1 cellular context compared by ENCODE assay signal in the genomic region with DNA sequence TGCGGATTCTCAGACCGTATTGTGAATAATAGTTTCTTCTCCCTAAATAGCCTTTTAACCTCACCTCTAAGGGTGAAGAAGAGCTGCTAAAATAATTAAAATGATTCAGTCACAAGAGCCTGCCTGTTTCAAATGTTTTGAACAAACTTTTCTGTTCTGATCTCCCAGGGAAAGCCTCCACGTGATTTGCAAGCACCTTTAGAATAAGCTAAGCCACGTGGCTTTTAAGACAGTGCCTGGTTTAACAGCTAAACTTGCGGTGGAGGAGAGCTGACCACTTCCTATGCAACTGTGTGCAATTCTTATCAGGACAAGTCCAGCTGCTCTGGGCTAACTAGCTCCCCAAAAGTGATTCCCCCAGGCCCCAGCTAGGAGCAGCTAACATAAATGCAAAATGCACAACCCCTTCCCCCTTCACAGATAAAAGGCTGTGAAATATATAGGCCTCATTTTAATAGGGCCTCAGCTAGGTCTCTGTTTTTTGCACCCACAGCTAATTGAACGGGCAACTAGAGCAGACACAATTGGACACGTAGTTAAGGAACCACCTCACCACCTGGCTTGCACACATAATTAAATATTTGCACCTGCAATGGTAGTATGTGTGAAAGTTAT.
TF ChIP-seq lines count a peak whose summit lies in the region.

No MANE protein-coding gene starts in this region.

TF ChIP-seq in K562, 482 proteins besides CTCF, POLR2A, EP300 and RAD21 (continued from another document and continues in another):
- TF ChIP-seq, protein P1, sequence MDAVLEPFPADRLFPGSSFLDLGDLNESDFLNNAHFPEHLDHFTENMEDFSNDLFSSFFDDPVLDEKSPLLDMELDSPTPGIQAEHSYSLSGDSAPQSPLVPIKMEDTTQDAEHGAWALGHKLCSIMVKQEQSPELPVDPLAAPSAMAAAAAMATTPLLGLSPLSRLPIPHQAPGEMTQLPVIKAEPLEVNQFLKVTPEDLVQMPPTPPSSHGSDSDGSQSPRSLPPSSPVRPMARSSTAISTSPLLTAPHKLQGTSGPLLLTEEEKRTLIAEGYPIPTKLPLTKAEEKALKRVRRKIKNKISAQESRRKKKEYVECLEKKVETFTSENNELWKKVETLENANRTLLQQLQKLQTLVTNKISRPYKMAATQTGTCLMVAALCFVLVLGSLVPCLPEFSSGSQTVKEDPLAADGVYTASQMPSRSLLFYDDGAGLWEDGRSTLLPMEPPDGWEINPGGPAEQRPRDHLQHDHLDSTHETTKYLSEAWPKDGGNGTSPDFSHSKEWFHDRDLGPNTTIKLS (IDR thresholded peaks at IDR 0.05; ENCODE audit: borderline replicate concordance, low read depth): peak; percentile 96
- TF ChIP-seq, protein P2, sequence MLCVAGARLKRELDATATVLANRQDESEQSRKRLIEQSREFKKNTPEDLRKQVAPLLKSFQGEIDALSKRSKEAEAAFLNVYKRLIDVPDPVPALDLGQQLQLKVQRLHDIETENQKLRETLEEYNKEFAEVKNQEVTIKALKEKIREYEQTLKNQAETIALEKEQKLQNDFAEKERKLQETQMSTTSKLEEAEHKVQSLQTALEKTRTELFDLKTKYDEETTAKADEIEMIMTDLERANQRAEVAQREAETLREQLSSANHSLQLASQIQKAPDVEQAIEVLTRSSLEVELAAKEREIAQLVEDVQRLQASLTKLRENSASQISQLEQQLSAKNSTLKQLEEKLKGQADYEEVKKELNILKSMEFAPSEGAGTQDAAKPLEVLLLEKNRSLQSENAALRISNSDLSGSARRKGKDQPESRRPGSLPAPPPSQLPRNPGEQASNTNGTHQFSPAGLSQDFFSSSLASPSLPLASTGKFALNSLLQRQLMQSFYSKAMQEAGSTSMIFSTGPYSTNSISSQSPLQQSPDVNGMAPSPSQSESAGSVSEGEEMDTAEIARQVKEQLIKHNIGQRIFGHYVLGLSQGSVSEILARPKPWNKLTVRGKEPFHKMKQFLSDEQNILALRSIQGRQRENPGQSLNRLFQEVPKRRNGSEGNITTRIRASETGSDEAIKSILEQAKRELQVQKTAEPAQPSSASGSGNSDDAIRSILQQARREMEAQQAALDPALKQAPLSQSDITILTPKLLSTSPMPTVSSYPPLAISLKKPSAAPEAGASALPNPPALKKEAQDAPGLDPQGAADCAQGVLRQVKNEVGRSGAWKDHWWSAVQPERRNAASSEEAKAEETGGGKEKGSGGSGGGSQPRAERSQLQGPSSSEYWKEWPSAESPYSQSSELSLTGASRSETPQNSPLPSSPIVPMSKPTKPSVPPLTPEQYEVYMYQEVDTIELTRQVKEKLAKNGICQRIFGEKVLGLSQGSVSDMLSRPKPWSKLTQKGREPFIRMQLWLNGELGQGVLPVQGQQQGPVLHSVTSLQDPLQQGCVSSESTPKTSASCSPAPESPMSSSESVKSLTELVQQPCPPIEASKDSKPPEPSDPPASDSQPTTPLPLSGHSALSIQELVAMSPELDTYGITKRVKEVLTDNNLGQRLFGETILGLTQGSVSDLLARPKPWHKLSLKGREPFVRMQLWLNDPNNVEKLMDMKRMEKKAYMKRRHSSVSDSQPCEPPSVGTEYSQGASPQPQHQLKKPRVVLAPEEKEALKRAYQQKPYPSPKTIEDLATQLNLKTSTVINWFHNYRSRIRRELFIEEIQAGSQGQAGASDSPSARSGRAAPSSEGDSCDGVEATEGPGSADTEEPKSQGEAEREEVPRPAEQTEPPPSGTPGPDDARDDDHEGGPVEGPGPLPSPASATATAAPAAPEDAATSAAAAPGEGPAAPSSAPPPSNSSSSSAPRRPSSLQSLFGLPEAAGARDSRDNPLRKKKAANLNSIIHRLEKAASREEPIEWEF (CRISPR knock-in tag; IDR thresholded peaks at IDR 0.05): peak; percentile 71; the same call in 1 of the 2 replicates
- TF ChIP-seq SRSF3 (IDR thresholded peaks at IDR 0.05; ENCODE audit: insufficient read depth, low read length) (no peak), ZNF586 (CRISPR knock-in tag; conservative IDR thresholded peaks at IDR 0.05) (no peak), RNF2 (IDR thresholded peaks at IDR 0.05) (peak; percentile 99), CEBPG (CRISPR knock-in tag; IDR thresholded peaks at IDR 0.05) (peak; percentile 98), CEBPG (tag; conservative IDR thresholded peaks at IDR 0.05 in 1 of 2, IDR thresholded peaks at IDR 0.05 in 1 of 2) (peak; percentile 64 to 93), SMARCC2 (IDR thresholded peaks at IDR 0.05; ENCODE audit: low read depth) (peak; percentile 87), BHLHE40 (IDR thresholded peaks at IDR 0.05; ENCODE audit: low read length) (peak; percentile 85), MAZ (CRISPR knock-in tag; conservative IDR thresholded peaks at IDR 0.05 in 1 of 2, IDR thresholded peaks at IDR 0.05 in 1 of 2) (peak; percentile 58 to 88; a peak in 3 of 4 replicates), MIER1 (IDR thresholded peaks at IDR 0.05; ENCODE audit: low read depth) (no peak), ETV6 (IDR thresholded peaks at IDR 0.05; ENCODE audit: borderline replicate concordance in 1 of 2, low read depth in 2 of 2, low read length in 1 of 2) (peak in 1 of 2 experiments; percentile 73; a peak in 1 of 4 replicates), ETV6 (CRISPR knock-in tag; IDR thresholded peaks at IDR 0.05; ENCODE audit: borderline replicate concordance) (no peak), HNRNPUL1 (IDR thresholded peaks at IDR 0.05; ENCODE audit: low read length) (no peak), MECOM (CRISPR knock-in tag; IDR thresholded peaks at IDR 0.05) (peak; percentile 83), CBFB (CRISPR knock-in tag; IDR thresholded peaks at IDR 0.05) (peak; percentile 93), BRCA1 (IDR thresholded peaks at IDR 0.05) (no peak), BRCA1 (CRISPR knock-in tag; IDR thresholded peaks at IDR 0.05) (no peak), SIN3A (IDR thresholded peaks at IDR 0.05; ENCODE audit: borderline replicate concordance in 2 of 2, control insufficient read depth in 1 of 2, low read depth in 2 of 2, low read length in 2 of 2) (no peak; a peak in 1 of 4 replicates), ZNF282 (CRISPR knock-in tag; IDR thresholded peaks at IDR 0.05) (no peak), TEAD4 (IDR thresholded peaks at IDR 0.05; ENCODE audit: low read length) (peak; percentile 96), TEAD4 (CRISPR knock-in tag; IDR thresholded peaks at IDR 0.05; ENCODE audit: borderline replicate concordance) (no peak), CEBPB (tag; IDR thresholded peaks at IDR 0.05) (peak; percentile 82), KDM1A (IDR thresholded peaks at IDR 0.05) (peak; percentile 70 to 71; a peak in 2 of 4 replicates), USF2 (CRISPR knock-in tag; IDR thresholded peaks at IDR 0.05) (peak; percentile 95), HMGN3 (IDR thresholded peaks at IDR 0.05; ENCODE audit: borderline replicate concordance, extremely low read depth, insufficient read length, low read depth, low read length) (peak; percentile 41), CREM (IDR thresholded peaks at IDR 0.05; ENCODE audit: low read depth) (peak; percentile 76), ZNF217 (CRISPR knock-in tag; IDR thresholded peaks at IDR 0.05) (no peak), JUN (IDR thresholded peaks at IDR 0.05; ENCODE audit: borderline replicate concordance, low read depth, low read length) (peak; percentile 60; the same call in 1 of the 2 replicates), JUN (CRISPR knock-in tag; IDR thresholded peaks at IDR 0.05; ENCODE audit: borderline replicate concordance) (peak; percentile 33; the same call in 1 of the 2 replicates), CREB3 (tag; conservative IDR thresholded peaks at IDR 0.05; ENCODE audit: low read depth) (no peak; the same call in 1 of the 2 replicates), POLR2H (tag; IDR thresholded peaks at IDR 0.05; ENCODE audit: low read depth) (no peak; the same call in 1 of the 2 replicates)
- TF ChIP-seq, protein P3, sequence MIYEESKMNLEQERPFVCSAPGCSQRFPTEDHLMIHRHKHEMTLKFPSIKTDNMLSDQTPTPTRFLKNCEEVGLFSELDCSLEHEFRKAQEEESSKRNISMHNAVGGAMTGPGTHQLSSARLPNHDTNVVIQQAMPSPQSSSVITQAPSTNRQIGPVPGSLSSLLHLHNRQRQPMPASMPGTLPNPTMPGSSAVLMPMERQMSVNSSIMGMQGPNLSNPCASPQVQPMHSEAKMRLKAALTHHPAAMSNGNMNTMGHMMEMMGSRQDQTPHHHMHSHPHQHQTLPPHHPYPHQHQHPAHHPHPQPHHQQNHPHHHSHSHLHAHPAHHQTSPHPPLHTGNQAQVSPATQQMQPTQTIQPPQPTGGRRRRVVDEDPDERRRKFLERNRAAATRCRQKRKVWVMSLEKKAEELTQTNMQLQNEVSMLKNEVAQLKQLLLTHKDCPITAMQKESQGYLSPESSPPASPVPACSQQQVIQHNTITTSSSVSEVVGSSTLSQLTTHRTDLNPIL (CRISPR knock-in tag; IDR thresholded peaks at IDR 0.05): no peak
- TF ChIP-seq, protein P4, sequence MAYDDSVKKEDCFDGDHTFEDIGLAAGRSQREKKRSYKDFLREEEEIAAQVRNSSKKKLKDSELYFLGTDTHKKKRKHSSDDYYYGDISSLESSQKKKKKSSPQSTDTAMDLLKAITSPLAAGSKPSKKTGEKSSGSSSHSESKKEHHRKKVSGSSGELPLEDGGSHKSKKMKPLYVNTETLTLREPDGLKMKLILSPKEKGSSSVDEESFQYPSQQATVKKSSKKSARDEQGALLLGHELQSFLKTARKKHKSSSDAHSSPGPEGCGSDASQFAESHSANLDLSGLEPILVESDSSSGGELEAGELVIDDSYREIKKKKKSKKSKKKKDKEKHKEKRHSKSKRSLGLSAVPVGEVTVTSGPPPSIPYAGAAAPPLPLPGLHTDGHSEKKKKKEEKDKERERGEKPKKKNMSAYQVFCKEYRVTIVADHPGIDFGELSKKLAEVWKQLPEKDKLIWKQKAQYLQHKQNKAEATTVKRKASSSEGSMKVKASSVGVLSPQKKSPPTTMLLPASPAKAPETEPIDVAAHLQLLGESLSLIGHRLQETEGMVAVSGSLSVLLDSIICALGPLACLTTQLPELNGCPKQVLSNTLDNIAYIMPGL (CRISPR knock-in tag; IDR thresholded peaks at IDR 0.05): no peak
- TF ChIP-seq, protein P5, sequence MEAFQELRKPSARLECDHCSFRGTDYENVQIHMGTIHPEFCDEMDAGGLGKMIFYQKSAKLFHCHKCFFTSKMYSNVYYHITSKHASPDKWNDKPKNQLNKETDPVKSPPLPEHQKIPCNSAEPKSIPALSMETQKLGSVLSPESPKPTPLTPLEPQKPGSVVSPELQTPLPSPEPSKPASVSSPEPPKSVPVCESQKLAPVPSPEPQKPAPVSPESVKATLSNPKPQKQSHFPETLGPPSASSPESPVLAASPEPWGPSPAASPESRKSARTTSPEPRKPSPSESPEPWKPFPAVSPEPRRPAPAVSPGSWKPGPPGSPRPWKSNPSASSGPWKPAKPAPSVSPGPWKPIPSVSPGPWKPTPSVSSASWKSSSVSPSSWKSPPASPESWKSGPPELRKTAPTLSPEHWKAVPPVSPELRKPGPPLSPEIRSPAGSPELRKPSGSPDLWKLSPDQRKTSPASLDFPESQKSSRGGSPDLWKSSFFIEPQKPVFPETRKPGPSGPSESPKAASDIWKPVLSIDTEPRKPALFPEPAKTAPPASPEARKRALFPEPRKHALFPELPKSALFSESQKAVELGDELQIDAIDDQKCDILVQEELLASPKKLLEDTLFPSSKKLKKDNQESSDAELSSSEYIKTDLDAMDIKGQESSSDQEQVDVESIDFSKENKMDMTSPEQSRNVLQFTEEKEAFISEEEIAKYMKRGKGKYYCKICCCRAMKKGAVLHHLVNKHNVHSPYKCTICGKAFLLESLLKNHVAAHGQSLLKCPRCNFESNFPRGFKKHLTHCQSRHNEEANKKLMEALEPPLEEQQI (IDR thresholded peaks at IDR 0.05): peak; percentile 89
- TF ChIP-seq, protein P6, sequence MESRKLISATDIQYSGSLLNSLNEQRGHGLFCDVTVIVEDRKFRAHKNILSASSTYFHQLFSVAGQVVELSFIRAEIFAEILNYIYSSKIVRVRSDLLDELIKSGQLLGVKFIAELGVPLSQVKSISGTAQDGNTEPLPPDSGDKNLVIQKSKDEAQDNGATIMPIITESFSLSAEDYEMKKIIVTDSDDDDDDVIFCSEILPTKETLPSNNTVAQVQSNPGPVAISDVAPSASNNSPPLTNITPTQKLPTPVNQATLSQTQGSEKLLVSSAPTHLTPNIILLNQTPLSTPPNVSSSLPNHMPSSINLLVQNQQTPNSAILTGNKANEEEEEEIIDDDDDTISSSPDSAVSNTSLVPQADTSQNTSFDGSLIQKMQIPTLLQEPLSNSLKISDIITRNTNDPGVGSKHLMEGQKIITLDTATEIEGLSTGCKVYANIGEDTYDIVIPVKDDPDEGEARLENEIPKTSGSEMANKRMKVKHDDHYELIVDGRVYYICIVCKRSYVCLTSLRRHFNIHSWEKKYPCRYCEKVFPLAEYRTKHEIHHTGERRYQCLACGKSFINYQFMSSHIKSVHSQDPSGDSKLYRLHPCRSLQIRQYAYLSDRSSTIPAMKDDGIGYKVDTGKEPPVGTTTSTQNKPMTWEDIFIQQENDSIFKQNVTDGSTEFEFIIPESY (CRISPR knock-in tag; IDR thresholded peaks at IDR 0.05): peak; percentile 79
- TF ChIP-seq, protein P7, sequence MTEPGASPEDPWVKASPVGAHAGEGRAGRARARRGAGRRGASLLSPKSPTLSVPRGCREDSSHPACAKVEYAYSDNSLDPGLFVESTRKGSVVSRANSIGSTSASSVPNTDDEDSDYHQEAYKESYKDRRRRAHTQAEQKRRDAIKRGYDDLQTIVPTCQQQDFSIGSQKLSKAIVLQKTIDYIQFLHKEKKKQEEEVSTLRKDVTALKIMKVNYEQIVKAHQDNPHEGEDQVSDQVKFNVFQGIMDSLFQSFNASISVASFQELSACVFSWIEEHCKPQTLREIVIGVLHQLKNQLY (CRISPR knock-in tag; conservative IDR thresholded peaks at IDR 0.05): no peak
- TF ChIP-seq, protein P8, sequence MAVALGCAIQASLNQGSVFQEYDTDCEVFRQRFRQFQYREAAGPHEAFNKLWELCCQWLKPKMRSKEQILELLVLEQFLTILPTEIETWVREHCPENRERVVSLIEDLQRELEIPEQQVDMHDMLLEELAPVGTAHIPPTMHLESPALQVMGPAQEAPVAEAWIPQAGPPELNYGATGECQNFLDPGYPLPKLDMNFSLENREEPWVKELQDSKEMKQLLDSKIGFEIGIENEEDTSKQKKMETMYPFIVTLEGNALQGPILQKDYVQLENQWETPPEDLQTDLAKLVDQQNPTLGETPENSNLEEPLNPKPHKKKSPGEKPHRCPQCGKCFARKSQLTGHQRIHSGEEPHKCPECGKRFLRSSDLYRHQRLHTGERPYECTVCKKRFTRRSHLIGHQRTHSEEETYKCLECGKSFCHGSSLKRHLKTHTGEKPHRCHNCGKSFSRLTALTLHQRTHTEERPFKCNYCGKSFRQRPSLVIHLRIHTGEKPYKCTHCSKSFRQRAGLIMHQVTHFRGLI (CRISPR knock-in tag; IDR thresholded peaks at IDR 0.05): peak; percentile 73; the same call in 1 of the 2 replicates
